ENCODE assay signal across 1 cellular context in the genomic region with DNA sequence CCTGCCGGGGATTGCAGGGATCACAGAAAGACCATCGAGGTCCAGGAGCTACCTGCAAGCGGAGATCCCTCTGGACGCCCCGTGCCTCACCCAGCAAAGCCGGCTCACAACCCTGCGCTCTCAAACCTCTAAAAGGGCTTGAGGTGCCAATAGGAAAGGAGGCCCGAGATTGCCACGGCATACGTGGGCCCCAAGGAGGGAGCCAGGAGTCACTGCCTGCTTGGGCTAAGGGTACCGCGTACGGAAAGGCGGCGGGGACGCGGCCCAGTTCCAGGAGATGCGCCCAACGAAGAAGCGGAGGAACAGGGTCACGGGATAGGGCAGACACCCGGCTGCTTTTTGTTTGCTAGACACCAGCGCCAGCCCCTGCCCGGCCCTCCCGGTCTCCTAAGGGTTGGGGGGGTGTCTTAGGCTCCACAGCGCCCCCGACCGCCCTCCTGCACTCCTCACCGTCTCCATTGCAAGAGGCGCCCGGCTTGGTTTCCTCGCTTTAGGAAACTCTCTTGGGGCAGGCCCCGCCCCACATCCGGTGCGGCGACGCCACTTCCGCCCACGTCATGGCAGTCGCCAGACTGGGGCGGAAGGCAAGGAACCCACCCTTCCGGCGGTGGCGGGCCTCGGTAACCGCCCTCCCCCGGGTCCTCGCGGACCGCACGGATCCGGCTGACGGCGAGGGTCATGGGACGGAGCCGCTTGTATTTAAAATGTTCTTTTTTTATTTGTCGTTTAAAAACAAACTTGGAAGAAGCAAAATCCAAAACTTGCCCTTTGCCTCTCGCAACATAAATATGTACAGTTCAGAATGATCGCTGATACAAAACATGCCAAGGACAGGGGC.
TF ChIP-seq lines count a peak whose summit lies in the region.

Gene PRKAG1, minus strand, starts transcription at position 495 of the 838 bp plus-strand sequence. Its CDS starts 36 bp downstream, at position 459.

TF ChIP-seq in HEK293, 187 proteins besides CTCF, POLR2A, EP300 and RAD21 (continued from another document):
- TF ChIP-seq, protein P1, sequence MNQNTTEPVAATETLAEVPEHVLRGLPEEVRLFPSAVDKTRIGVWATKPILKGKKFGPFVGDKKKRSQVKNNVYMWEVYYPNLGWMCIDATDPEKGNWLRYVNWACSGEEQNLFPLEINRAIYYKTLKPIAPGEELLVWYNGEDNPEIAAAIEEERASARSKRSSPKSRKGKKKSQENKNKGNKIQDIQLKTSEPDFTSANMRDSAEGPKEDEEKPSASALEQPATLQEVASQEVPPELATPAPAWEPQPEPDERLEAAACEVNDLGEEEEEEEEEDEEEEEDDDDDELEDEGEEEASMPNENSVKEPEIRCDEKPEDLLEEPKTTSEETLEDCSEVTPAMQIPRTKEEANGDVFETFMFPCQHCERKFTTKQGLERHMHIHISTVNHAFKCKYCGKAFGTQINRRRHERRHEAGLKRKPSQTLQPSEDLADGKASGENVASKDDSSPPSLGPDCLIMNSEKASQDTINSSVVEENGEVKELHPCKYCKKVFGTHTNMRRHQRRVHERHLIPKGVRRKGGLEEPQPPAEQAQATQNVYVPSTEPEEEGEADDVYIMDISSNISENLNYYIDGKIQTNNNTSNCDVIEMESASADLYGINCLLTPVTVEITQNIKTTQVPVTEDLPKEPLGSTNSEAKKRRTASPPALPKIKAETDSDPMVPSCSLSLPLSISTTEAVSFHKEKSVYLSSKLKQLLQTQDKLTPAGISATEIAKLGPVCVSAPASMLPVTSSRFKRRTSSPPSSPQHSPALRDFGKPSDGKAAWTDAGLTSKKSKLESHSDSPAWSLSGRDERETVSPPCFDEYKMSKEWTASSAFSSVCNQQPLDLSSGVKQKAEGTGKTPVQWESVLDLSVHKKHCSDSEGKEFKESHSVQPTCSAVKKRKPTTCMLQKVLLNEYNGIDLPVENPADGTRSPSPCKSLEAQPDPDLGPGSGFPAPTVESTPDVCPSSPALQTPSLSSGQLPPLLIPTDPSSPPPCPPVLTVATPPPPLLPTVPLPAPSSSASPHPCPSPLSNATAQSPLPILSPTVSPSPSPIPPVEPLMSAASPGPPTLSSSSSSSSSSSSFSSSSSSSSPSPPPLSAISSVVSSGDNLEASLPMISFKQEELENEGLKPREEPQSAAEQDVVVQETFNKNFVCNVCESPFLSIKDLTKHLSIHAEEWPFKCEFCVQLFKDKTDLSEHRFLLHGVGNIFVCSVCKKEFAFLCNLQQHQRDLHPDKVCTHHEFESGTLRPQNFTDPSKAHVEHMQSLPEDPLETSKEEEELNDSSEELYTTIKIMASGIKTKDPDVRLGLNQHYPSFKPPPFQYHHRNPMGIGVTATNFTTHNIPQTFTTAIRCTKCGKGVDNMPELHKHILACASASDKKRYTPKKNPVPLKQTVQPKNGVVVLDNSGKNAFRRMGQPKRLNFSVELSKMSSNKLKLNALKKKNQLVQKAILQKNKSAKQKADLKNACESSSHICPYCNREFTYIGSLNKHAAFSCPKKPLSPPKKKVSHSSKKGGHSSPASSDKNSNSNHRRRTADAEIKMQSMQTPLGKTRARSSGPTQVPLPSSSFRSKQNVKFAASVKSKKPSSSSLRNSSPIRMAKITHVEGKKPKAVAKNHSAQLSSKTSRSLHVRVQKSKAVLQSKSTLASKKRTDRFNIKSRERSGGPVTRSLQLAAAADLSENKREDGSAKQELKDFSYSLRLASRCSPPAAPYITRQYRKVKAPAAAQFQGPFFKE (tag by site-specific recombination; IDR thresholded peaks at IDR 0.05; ENCODE audit: borderline replicate concordance) = no peak
- TF ChIP-seq ZNF23 (tag by site-specific recombination; IDR thresholded peaks at IDR 0.05; ENCODE audit: borderline replicate concordance) (no peak), ZNF266 (tag by site-specific recombination; IDR thresholded peaks at IDR 0.05; ENCODE audit: low read depth) (no peak), TRIM28 (IDR thresholded peaks at IDR 0.05; ENCODE audit: borderline replicate concordance, low read length) (no peak), ZNF223 (tag by site-specific recombination; IDR thresholded peaks at IDR 0.05) (no peak), ZNF2 (tag by site-specific recombination; IDR thresholded peaks at IDR 0.05) (no peak; the same call in 1 of the 2 replicates), FEZF1 (tag by site-specific recombination; IDR thresholded peaks at IDR 0.05) (no peak; the same call in 1 of the 2 replicates), ZNF324 (tag by site-specific recombination; IDR thresholded peaks at IDR 0.05) (no peak), ZNF837 (tag by site-specific recombination; IDR thresholded peaks at IDR 0.05) (no peak), ZNF513 (tag by site-specific recombination; IDR thresholded peaks at IDR 0.05) (no peak), ZNF514 (tag by site-specific recombination; IDR thresholded peaks at IDR 0.05) (no peak)
- TF ChIP-seq, protein P2, sequence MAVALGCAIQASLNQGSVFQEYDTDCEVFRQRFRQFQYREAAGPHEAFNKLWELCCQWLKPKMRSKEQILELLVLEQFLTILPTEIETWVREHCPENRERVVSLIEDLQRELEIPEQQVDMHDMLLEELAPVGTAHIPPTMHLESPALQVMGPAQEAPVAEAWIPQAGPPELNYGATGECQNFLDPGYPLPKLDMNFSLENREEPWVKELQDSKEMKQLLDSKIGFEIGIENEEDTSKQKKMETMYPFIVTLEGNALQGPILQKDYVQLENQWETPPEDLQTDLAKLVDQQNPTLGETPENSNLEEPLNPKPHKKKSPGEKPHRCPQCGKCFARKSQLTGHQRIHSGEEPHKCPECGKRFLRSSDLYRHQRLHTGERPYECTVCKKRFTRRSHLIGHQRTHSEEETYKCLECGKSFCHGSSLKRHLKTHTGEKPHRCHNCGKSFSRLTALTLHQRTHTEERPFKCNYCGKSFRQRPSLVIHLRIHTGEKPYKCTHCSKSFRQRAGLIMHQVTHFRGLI (tag by site-specific recombination; IDR thresholded peaks at IDR 0.05) = peak; percentile 92
